Comparison of ENCODE assay signal across 10 cellular contexts in the genomic region with DNA sequence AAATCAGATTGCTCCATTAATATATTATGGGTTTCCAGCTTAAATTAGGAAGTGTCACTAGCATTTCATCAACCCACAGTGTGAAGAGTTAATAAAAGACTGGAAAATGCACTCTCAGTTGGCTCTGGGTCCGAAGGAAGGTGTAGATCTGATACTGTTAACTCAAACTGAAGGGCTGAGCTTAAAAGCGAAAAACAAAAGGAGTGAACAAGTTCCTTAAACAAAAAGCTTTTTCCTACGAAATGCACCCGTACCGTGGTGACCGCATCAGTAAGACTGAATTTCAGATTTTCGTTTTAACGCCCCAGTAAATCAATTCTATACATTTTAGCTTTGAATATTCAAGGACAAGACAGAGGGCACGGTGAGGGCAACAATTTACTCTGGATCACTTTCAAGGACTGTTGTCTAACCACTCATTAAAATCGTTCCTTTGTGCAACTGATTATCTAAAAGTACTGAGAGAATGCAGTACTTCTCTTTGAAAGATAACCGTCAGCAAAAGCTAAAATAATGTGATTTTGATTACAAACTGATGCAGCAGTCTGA. TPM values are rescaled to one million over a fixed set of nuclear protein-coding genes. Genes with fewer than 3 reads are reported as not detected.
DNase-seq lines count a peak whose midpoint lies in the region; ATAC-seq and TF ChIP-seq lines count a peak whose summit lies in the region.
"Had no signal": no experiment of that assay in that cellular context is flagged by ENCODE, and none has a peak within 500 bp of the region (broad histone marks: within the 10 kb centered on the region; RNA-seq: fewer than 3 reads in every experiment).

No MANE protein-coding gene starts in this region.

- BruUV-seq in PC-9 (replicated peaks; lab: Mats Ljungman, UMichigan): no TSS peak

- CTCF ChIA-PET in PC-9 (lab: Charles Lee): interaction anchor here (0.5 to 0.9 kb wide), 3 partner anchors 21 to 379 kb away, joined by 3 to 12 read pairs (median 3); no protein-coding TSS in a partner anchor

- H3K9ac ChIP-seq in skeletal muscle satellite cell (ENCODE audit: low read depth, low read length): peak overlapping the region; percentile 98

- no peaks in the 10 kb centered on the region for H3K9me2 ChIP-seq in PC-9 (ENCODE audit: insufficient read depth)

- TF ChIP-seq CTCF in PC-9 (conservative IDR thresholded peaks at IDR 0.05) (no peak), fibroblast of the aortic adventitia (IDR thresholded peaks at IDR 0.05; ENCODE audit: insufficient read depth, low read length) (no peak)

- no peaks in the 10 kb centered on the region for H3K36me3 ChIP-seq in PC-9 (ENCODE audit: low read depth)
- H3K36me3 ChIP-seq in skeletal muscle satellite cell (ENCODE audit: insufficient read depth, low read length): no peaks in the 10 kb centered on the region

- no peak overlapping the region for H3K27ac ChIP-seq in PC-9
- no peak overlapping the region for H3K27ac ChIP-seq in caudate nucleus (ENCODE audit: low read depth, low read length)
- H3K27ac ChIP-seq: 22Rv1, VCaP had no signal

- intact Hi-C loops in PC-9 (cut with micrococcal nuclease; ENCODE audit: unreplicated experiment): loop anchor here (2.0 to 5.0 kb wide), 2 partner anchors 37 to 380 kb away; no protein-coding TSS in a partner anchor

- peaks cover 21% of the 10 kb centered on the region for H3F3A ChIP-seq in PC-9 (ENCODE audit: insufficient read depth, low read depth)

- H3K27me3 ChIP-seq in PC-9 (ENCODE audit: insufficient read depth, low read depth): no peaks in the 10 kb centered on the region
- no peaks in the 10 kb centered on the region for H3K27me3 ChIP-seq in skeletal muscle satellite cell (ENCODE audit: control insufficient read depth, insufficient read depth, low read length)

- no peak for ATAC-seq in HG03354 (IDR thresholded peaks at IDR 0.05; ENCODE audit: poor library complexity, severe bottlenecking, unreplicated experiment)
- no peak for ATAC-seq in HG03196 (IDR thresholded peaks at IDR 0.05; ENCODE audit: unreplicated experiment)

- DNase-seq in DMS 273 (lab: John Stamatoyannopoulos, UW; ENCODE audit: unreplicated experiment): peak; percentile 21
- DNase-seq in DMS 273 treated with DMSO at 0.1 percent for 48 hours (lab: John Stamatoyannopoulos, UW): no peak
- no peak for DNase-seq in PC-9
- no peak for DNase-seq in fibroblast of the aortic adventitia (ENCODE audit: low read depth)
- no peak for DNase-seq in caudate nucleus (lab: John Stamatoyannopoulos, UW)

- H2AFZ ChIP-seq in PC-9: peak overlapping the region; percentile 83; the same call in 1 of the 2 replicates

- POLR2A ChIA-PET in PC-9 (lab: Charles Lee; ENCODE audit: unreplicated experiment): interaction anchor here (0.6 kb wide), 1 partner anchor 379 kb away, joined by 3 read pairs; no protein-coding TSS in a partner anchor

- H3K4me1 ChIP-seq in PC-9 (replicated peaks; ENCODE audit: insufficient read depth) (peaks cover 56% of the 10 kb centered on the region), skeletal muscle satellite cell (ENCODE audit: control insufficient read depth, insufficient read depth, low read length) (peaks cover 34% of the 10 kb centered on the region)

- peak overlapping the region; percentile 90 for H3K4me3 ChIP-seq in PC-9
- peak overlapping the region; percentile 91 for H3K4me3 ChIP-seq in fibroblast of the aortic adventitia (ENCODE audit: low read depth, low read length)
- H3K4me3 ChIP-seq in skeletal muscle satellite cell (ENCODE audit: low read length): peak overlapping the region; percentile 83

- peak overlapping the region; percentile 82 for H3K4me2 ChIP-seq in PC-9
- peak overlapping the region; percentile 95 for H3K4me2 ChIP-seq in skeletal muscle satellite cell (ENCODE audit: low read length)

- H3K9me3 ChIP-seq in PC-9 (ENCODE audit: insufficient read depth, low read depth): no peaks in the 10 kb centered on the region
- H3K9me3 ChIP-seq in skeletal muscle satellite cell (replicated peaks; ENCODE audit: low read length): no peaks in the 10 kb centered on the region

- 0 out of 2 replicates have a peak, but pooled peaks cover 7% of the 10 kb centered on the region for H4K20me1 ChIP-seq in PC-9 (ENCODE audit: insufficient read depth)

- H3K79me2 ChIP-seq in PC-9 (ENCODE audit: low read depth): peaks cover 65% of the 10 kb centered on the region

RNA-seq across cellular contexts. Expression of a gene that starts 1.9 kb away (rescaled TPM):
- total RNA-seq in PC-9 (2021) (9.0 and 12.5 TPM in 2 replicates), fibroblast of the aortic adventitia (ENCODE audit: low replicate concordance) (5.4 and 6.8 TPM in 2 replicates)
- 8.5 and 9.9 TPM in 2 replicates for total RNA-seq in skeletal muscle satellite cell (2012; rRNA removed)
